Comparison of ENCODE assay signal across 1 cellular context in genomic region chr22:17960695-17961442, GRCh38.
TF ChIP-seq lines count a peak whose summit lies in the region.

No MANE protein-coding gene starts in this region.

TF ChIP-seq in GM23338, 12 proteins besides CTCF, POLR2A, EP300 and RAD21 (continued from another document):
- TF ChIP-seq NANOG (IDR thresholded peaks at IDR 0.05; ENCODE audit: borderline replicate concordance), result no peak
- no peak for TF ChIP-seq ZNF331 (CRISPR knock-in tag; IDR thresholded peaks at IDR 0.05; ENCODE audit: low read depth)
- no peak for TF ChIP-seq ZNF462 (CRISPR knock-in tag; IDR thresholded peaks at IDR 0.05)
- no peak for TF ChIP-seq STAT1 (IDR thresholded peaks at IDR 0.05; ENCODE audit: unreplicated experiment)
- no peak for TF ChIP-seq POLR2AphosphoS5 (IDR thresholded peaks at IDR 0.05; ENCODE audit: low read depth)
- no peak for TF ChIP-seq ETS1 (IDR thresholded peaks at IDR 0.05)
- no peak for TF ChIP-seq ZNF114 (CRISPR knock-in tag; IDR thresholded peaks at IDR 0.05)
- no peak for TF ChIP-seq EZH2 (IDR thresholded peaks at IDR 0.05; ENCODE audit: low read depth, unreplicated experiment)
- no peak for TF ChIP-seq JUNB (IDR thresholded peaks at IDR 0.05; ENCODE audit: unreplicated experiment)
